6 cellular contexts compared by ENCODE assay signal in genomic region chr12:6494351-6494743, GRCh38. TPM values are rescaled to one million over a fixed set of nuclear protein-coding genes. Genes with fewer than 3 reads are reported as not detected.
DNase-seq lines count a peak whose midpoint lies in the region; ATAC-seq and TF ChIP-seq lines count a peak whose summit lies in the region.

No MANE protein-coding gene starts in this region.

- intact Hi-C loops in esophagus squamous epithelium (cut with DNase I) = no loop called here

- TF ChIP-seq CTCF in C4-2B (conservative IDR thresholded peaks at IDR 0.05) = no peak
- no peak for TF ChIP-seq CTCF in esophagus squamous epithelium (IDR thresholded peaks at IDR 0.05)
- TF ChIP-seq CTCF in suprapubic skin (IDR thresholded peaks at IDR 0.05) = no peak

- H3K36me3 ChIP-seq in esophagus squamous epithelium (peaks cover 0 to 59% (median 0%) of the 10 kb centered on the region in 3 donors), suprapubic skin (peaks cover 27% of the 10 kb centered on the region)

- DNase-seq in NCI-H82 (lab: John Stamatoyannopoulos, UW) (peak; percentile 78), esophagus squamous epithelium (lab: John Stamatoyannopoulos, UW) (no peak), suprapubic skin (ENCODE audit: low spot score in 2 of 2) (no peak), NCI-H1930 (lab: John Stamatoyannopoulos, UW) (no peak)

- H3K27ac ChIP-seq in C4-2B (peak overlapping the region; percentile 93), esophagus squamous epithelium (peak overlapping the region; percentile 96 to 99 (median 98)), suprapubic skin (no peak overlapping the region)

- H3K4me3 ChIP-seq in esophagus squamous epithelium (peak overlapping the region; percentile 73 to 82 (median 78)), suprapubic skin (peak overlapping the region; percentile 80)

- TF ChIP-seq EP300 in suprapubic skin (IDR thresholded peaks at IDR 0.05) = no peak

- peaks cover 12 to 39% (median 31%) of the 10 kb centered on the region in 3 donors for H3K4me1 ChIP-seq in esophagus squamous epithelium
- peaks cover 28% of the 10 kb centered on the region for H3K4me1 ChIP-seq in suprapubic skin

- TF ChIP-seq POLR2A in esophagus squamous epithelium (IDR thresholded peaks at IDR 0.05) (no peak), suprapubic skin (IDR thresholded peaks at IDR 0.05) (no peak)

- ATAC-seq in HG03432 (IDR thresholded peaks at IDR 0.05; ENCODE audit: unreplicated experiment) = no peak

- H3K27me3 ChIP-seq in esophagus squamous epithelium = no peaks in the 10 kb centered on the region
- H3K27me3 ChIP-seq in suprapubic skin = no peaks in the 10 kb centered on the region

- H3K9me3 ChIP-seq in esophagus squamous epithelium (no peaks in the 10 kb centered on the region), suprapubic skin (no peaks in the 10 kb centered on the region)

- WGBS in esophagus squamous epithelium, 2 donors = 1 to 3% methylated on average over 7 of the region's 7 CpGs
- WGBS in suprapubic skin = 2% methylated on average over 7 of the region's 7 CpGs

RNA-seq across cellular contexts. Expression of gene NCAPD2, which starts 0.4 kb away (rescaled TPM):
- 10 to 100 TPM; 25.6 to 73.2 (median 55.9) TPM for total RNA-seq in esophagus squamous epithelium
- total RNA-seq in suprapubic skin = 10 to 100 TPM; 22.6 to 43.2 (median 31.0) TPM

RNA-seq across cellular contexts. Expression of gene MRPL51, which starts 1.3 kb away (rescaled TPM):
- total RNA-seq in esophagus squamous epithelium (10 to 100 TPM; 36.3 to 95.5 (median 72.6) TPM), suprapubic skin (10 to 100 TPM; 28.0 to 42.2 (median 37.9) TPM)

RNA-seq across cellular contexts. Expression of gene VAMP1, which starts 23.9 kb away (rescaled TPM):
- total RNA-seq in esophagus squamous epithelium (1 to 10 TPM; 1.2 to 9.1 (median 5.1) TPM), suprapubic skin (1 to 10 TPM; 2.1 to 5.4 (median 3.7) TPM)

RNA-seq across cellular contexts. Expression of gene GAPDH, which starts 40.0 kb away (rescaled TPM):
- total RNA-seq in esophagus squamous epithelium = 1,000 to 10,000 TPM; 2,526 to 4,151 (median 3,597) TPM
- 1,000 to 10,000 TPM; 1,442 to 2,828 (median 1,967) TPM for total RNA-seq in suprapubic skin

RNA-seq across cellular contexts. Expression of gene TAPBPL, which starts 42.5 kb away (rescaled TPM):
- total RNA-seq in esophagus squamous epithelium (10 to 100 TPM in 3 of 4 donors, 1 to 10 TPM in 1; 7.7 to 25.6 (median 18.2) TPM), suprapubic skin (10 to 100 TPM; 10.9 to 25.2 (median 17.7) TPM)
